Comparison of ENCODE assay signal across 15 cellular contexts in the genomic region with DNA sequence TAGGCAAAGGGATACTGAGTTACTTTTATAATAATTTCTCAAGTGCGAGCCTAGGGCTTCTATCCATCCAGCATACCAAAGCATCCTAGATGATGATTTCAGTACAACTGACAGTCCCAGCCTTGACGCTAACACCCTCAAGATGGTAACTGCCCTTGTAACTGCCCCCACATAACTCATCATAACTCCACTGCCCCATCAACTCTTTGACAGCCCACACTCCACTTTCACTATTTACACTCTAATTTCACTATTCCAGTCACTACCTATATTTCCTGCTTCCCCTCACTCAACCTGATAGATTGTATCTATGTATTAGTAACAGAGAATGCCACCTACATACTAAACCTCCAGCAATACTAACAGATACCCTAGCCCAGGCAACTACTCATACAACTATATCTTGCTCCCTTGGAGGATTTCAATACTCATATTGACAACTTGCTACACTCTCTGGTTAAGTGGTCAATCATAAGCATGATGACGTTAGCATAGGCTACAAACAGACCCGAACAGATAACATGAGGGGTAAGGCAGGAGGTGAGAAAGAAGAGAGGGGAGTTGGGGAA.
A peak's percentile ranks its signal among the peaks of the same experiment; 100 is the strongest.
DNase-seq lines count a peak whose midpoint lies in the region; ATAC-seq and FAIRE-seq lines count a peak whose summit lies in the region.
"Had no signal": no experiment of that assay in that cellular context is flagged by ENCODE, and none has a peak within 500 bp of the region (broad histone marks: within the 10 kb centered on the region; RNA-seq: fewer than 3 reads in every experiment).

No MANE protein-coding gene starts in this region.

- no peak for DNase-seq in T-helper 1 cell
- DNase-seq in activated naive CD4-positive, alpha-beta T cell treated with anti-CD3 and anti-CD28 coated beads, Interleukin-2, amount 50 U/mL, for 72 hours (ENCODE audit: low spot score in 2 of 2), result no peak
- no peak for DNase-seq in activated naive CD4-positive, alpha-beta T cell (lab: John Stamatoyannopoulos, UW)
- DNase-seq in activated naive CD8-positive, alpha-beta T cell treated with anti-CD3 and anti-CD28 coated beads, Interleukin-2, amount 50 U/mL, for 24 hours, result no peak
- no peak for DNase-seq in stimulated activated naive CD8-positive, alpha-beta T cell treated with anti-CD3 and anti-CD28 coated beads, Interleukin-15, amount 100 ng/mL, for 72 hours
- DNase-seq in NK-92 treated with Interleukin-12 subunit alpha and Interleukin-12 subunit beta, amount 100 ng/mL, for 24 hours (lab: John Stamatoyannopoulos, UW), result no peak
- no peak for DNase-seq in GM19239 (ENCODE audit: insufficient read length, low spot score)
- DNase-seq: MM.1S, NCI-H1105, NCI-H1694 treated with DMSO at 0.1 percent for 48 hours, NCI-H446 treated with DMSO at 0.1 percent for 48 hours, NCI-H774 had no signal

- no peaks in the 10 kb centered on the region for H3K27me3 Mint-ChIP-seq in T-helper 1 cell treated with Interleukin-12 subunit alpha and Interleukin-12 subunit beta and Interleukin-4 antibody, amounts not matched to agents 30 μg/mL and 1 μg/mL, for 36 hours (ENCODE audit: low read depth)
- H3K27me3 Mint-ChIP-seq in activated naive CD8-positive, alpha-beta T cell treated with anti-CD3 and anti-CD28 coated beads, Interleukin-2, amount 50 U/mL, for 24 hours, result no peaks in the 10 kb centered on the region
- no peaks in the 10 kb centered on the region for H3K27me3 Mint-ChIP-seq in stimulated activated naive CD8-positive, alpha-beta T cell treated with anti-CD3 and anti-CD28 coated beads, Interleukin-15, amount 100 ng/mL, for 72 hours

- ATAC-seq in activated naive CD4-positive, alpha-beta T cell treated with anti-CD3 and anti-CD28 coated beads, Interleukin-2, amount 50 U/mL, for 72 hours, result peak; percentile 61 to 73
- ATAC-seq in activated naive CD8-positive, alpha-beta T cell treated with anti-CD3 and anti-CD28 coated beads, Interleukin-2, amount 50 U/mL, for 24 hours, result peak; percentile 40
- ATAC-seq in stimulated activated naive CD8-positive, alpha-beta T cell treated with anti-CD3 and anti-CD28 coated beads, Interleukin-15, amount 100 ng/mL, for 72 hours, result peak; percentile 69
- ATAC-seq: Panc1 had no signal

- peaks cover 28% of the 10 kb centered on the region for H3K36me3 Mint-ChIP-seq in T-helper 1 cell treated with Interleukin-12 subunit alpha and Interleukin-12 subunit beta and Interleukin-4 antibody, amounts not matched to agents 30 μg/mL and 1 μg/mL, for 36 hours (ENCODE audit: low read depth)
- peaks cover 15 to 37% of the 10 kb centered on the region in 2 donors for H3K36me3 Mint-ChIP-seq in activated naive CD4-positive, alpha-beta T cell treated with anti-CD3 and anti-CD28 coated beads, Interleukin-2, amount 50 U/mL, for 72 hours
- H3K36me3 Mint-ChIP-seq in activated naive CD8-positive, alpha-beta T cell treated with anti-CD3 and anti-CD28 coated beads, Interleukin-2, amount 50 U/mL, for 24 hours (ENCODE audit: low read depth), result peaks cover 60% of the 10 kb centered on the region

- H3K27ac Mint-ChIP-seq in T-helper 1 cell treated with Interleukin-12 subunit alpha and Interleukin-12 subunit beta and Interleukin-4 antibody, amounts not matched to agents 30 μg/mL and 1 μg/mL, for 36 hours, result peak overlapping the region; percentile 42
- H3K27ac Mint-ChIP-seq in activated naive CD4-positive, alpha-beta T cell treated with anti-CD3 and anti-CD28 coated beads, Interleukin-2, amount 50 U/mL, for 72 hours, result peak overlapping the region; percentile 16 to 91
- peak overlapping the region; percentile 9 for H3K27ac Mint-ChIP-seq in activated naive CD8-positive, alpha-beta T cell treated with anti-CD3 and anti-CD28 coated beads, Interleukin-2, amount 50 U/mL, for 24 hours
- peak overlapping the region; percentile 36 to 93 for H3K27ac Mint-ChIP-seq in stimulated activated naive CD8-positive, alpha-beta T cell treated with anti-CD3 and anti-CD28 coated beads, Interleukin-15, amount 100 ng/mL, for 72 hours

- no peaks in the 10 kb centered on the region for H3K9me3 Mint-ChIP-seq in T-helper 1 cell treated with Interleukin-12 subunit alpha and Interleukin-12 subunit beta and Interleukin-4 antibody, amounts not matched to agents 30 μg/mL and 1 μg/mL, for 36 hours
- no peaks in the 10 kb centered on the region for H3K9me3 Mint-ChIP-seq in activated naive CD4-positive, alpha-beta T cell treated with anti-CD3 and anti-CD28 coated beads, Interleukin-2, amount 50 U/mL, for 72 hours
- no peaks in the 10 kb centered on the region for H3K9me3 Mint-ChIP-seq in activated naive CD8-positive, alpha-beta T cell treated with anti-CD3 and anti-CD28 coated beads, Interleukin-2, amount 50 U/mL, for 24 hours
- H3K9me3 Mint-ChIP-seq in stimulated activated naive CD8-positive, alpha-beta T cell treated with anti-CD3 and anti-CD28 coated beads, Interleukin-15, amount 100 ng/mL, for 72 hours, result no peaks in the 10 kb centered on the region

- H3K4me3 Mint-ChIP-seq in T-helper 1 cell treated with Interleukin-12 subunit alpha and Interleukin-12 subunit beta and Interleukin-4 antibody, amounts not matched to agents 30 μg/mL and 1 μg/mL, for 36 hours, result no peak overlapping the region
- no peak overlapping the region for H3K4me3 Mint-ChIP-seq in activated naive CD8-positive, alpha-beta T cell treated with anti-CD3 and anti-CD28 coated beads, Interleukin-2, amount 50 U/mL, for 24 hours
- H3K4me3 Mint-ChIP-seq in stimulated activated naive CD8-positive, alpha-beta T cell treated with anti-CD3 and anti-CD28 coated beads, Interleukin-15, amount 100 ng/mL, for 72 hours, result no peak overlapping the region

- peaks cover 7% of the 10 kb centered on the region for H3K4me1 Mint-ChIP-seq in T-helper 1 cell treated with Interleukin-12 subunit alpha and Interleukin-12 subunit beta and Interleukin-4 antibody, amounts not matched to agents 30 μg/mL and 1 μg/mL, for 36 hours (ENCODE audit: low read depth)
- H3K4me1 Mint-ChIP-seq in activated naive CD8-positive, alpha-beta T cell treated with anti-CD3 and anti-CD28 coated beads, Interleukin-2, amount 50 U/mL, for 24 hours, result peaks cover 10% of the 10 kb centered on the region
- H3K4me1 Mint-ChIP-seq in stimulated activated naive CD8-positive, alpha-beta T cell treated with anti-CD3 and anti-CD28 coated beads, Interleukin-15, amount 100 ng/mL, for 72 hours, result peaks cover 35% of the 10 kb centered on the region

- FAIRE-seq in GM19239 (lab: Jason Lieb, UNC), result no peak
- FAIRE-seq: H54 had no signal

Comparison
In these comparisons a context has a peak if more than half of its experiments do, and no peak if none do; other contexts are left out.
1. H3K27ac Mint-ChIP-seq: peak in every context shown above with its lines; median percentile 64 in stimulated activated naive CD8-positive, alpha-beta T cell treated with anti-CD3 and anti-CD28 coated beads, Interleukin-15, amount 100 ng/mL, for 72 hours; 54 in activated naive CD4-positive, alpha-beta T cell treated with anti-CD3 and anti-CD28 coated beads, Interleukin-2, amount 50 U/mL, for 72 hours; 42 in T-helper 1 cell treated with Interleukin-12 subunit alpha and Interleukin-12 subunit beta and Interleukin-4 antibody, amounts not matched to agents 30 μg/mL and 1 μg/mL, for 36 hours; 9 in activated naive CD8-positive, alpha-beta T cell treated with anti-CD3 and anti-CD28 coated beads, Interleukin-2, amount 50 U/mL, for 24 hours.